ENCODE assay signal across 3 cellular contexts in genomic region chr2:96012865-96013264, GRCh38. TPM values are rescaled to one million over a fixed set of nuclear protein-coding genes. Genes with fewer than 3 reads are reported as not detected.
"Had no signal": no experiment of that assay in that cellular context is flagged by ENCODE, and none has a peak within 500 bp of the region (broad histone marks: within the 10 kb centered on the region; RNA-seq: fewer than 3 reads in every experiment).

No MANE protein-coding gene starts in this region.

RNA-seq across cellular contexts. Expression of gene GPAT2, which starts 21.9 kb away (rescaled TPM):
- total RNA-seq: hepatocyte, smooth muscle cell had no signal
- polyA plus RNA-seq: neural cell had no signal
